ENCODE assay signal across 27 cellular contexts in genomic region chr10:76944678-76945077, GRCh38.
"Had no signal": no experiment of that assay in that cellular context is flagged by ENCODE, and none has a peak within 500 bp of the region (broad histone marks: within the 10 kb centered on the region; RNA-seq: fewer than 3 reads in every experiment).

No MANE protein-coding gene starts in this region.

- H3K79me2 ChIP-seq: hepatocyte, parathyroid adenoma had no signal

- H3K36me3 ChIP-seq: heart right ventricle, left ventricle myocardium inferior, neural progenitor cell, neutrophil, thyroid gland, transverse colon, upper lobe of left lung had no signal

- H3K4me3 Mint-ChIP-seq: mesothelial cell of epicardium; naive B cell; natural killer cell; neural progenitor cell; stimulated activated naive B cell treated with anti-CD40 and anti-IgM and Interleukin-4, amounts not matched to agents 10 μg/mL and 1 μg/mL and 100 μg/mL, for 72 hours had no signal

- H3K27ac ChIP-seq: heart right ventricle, hepatocyte, left ventricle myocardium inferior, neural progenitor cell, neutrophil, parathyroid adenoma, skin epidermis, stomach, testis, thyroid gland, transverse colon, upper lobe of left lung had no signal

- H3K4me1 ChIP-seq: neural progenitor cell, parathyroid adenoma, thyroid gland, upper lobe of left lung had no signal

- ATAC-seq: heart right ventricle; natural killer cell; right cardiac atrium; sciatic nerve; stimulated activated naive B cell treated with anti-CD40 and anti-IgM and Interleukin-4, amounts not matched to agents 10 μg/mL and 1 μg/mL and 100 μg/mL, for 72 hours; stimulated activated naive CD8-positive, alpha-beta T cell treated with anti-CD3 and anti-CD28 coated beads, Interleukin-15, Interleukin-2, amounts not matched to agents 100 U/mL and 50 U/mL, for 24 hours had no signal

- H3K36me3 Mint-ChIP-seq: naive B cell; natural killer cell; neural progenitor cell; stimulated activated naive B cell treated with anti-CD40 and anti-IgM and Interleukin-4, amounts not matched to agents 10 μg/mL and 1 μg/mL and 100 μg/mL, for 72 hours had no signal

- H3K9me3 Mint-ChIP-seq: mesothelial cell of epicardium; naive B cell; natural killer cell; neural progenitor cell; stimulated activated naive B cell treated with anti-CD40 and anti-IgM and Interleukin-4, amounts not matched to agents 10 μg/mL and 1 μg/mL and 100 μg/mL, for 72 hours had no signal

- H2AFZ ChIP-seq: hepatocyte, neural progenitor cell, parathyroid adenoma had no signal

- H3K4me3 ChIP-seq: heart right ventricle, hepatocyte, left ventricle myocardium inferior, lung, neural progenitor cell, skin epidermis, stomach, testis, thyroid gland, transverse colon, upper lobe of left lung had no signal

- H3K9ac ChIP-seq: neural progenitor cell, parathyroid adenoma had no signal

- H3K27ac Mint-ChIP-seq: mesothelial cell of epicardium; naive B cell; natural killer cell; neural progenitor cell; stimulated activated naive B cell treated with anti-CD40 and anti-IgM and Interleukin-4, amounts not matched to agents 10 μg/mL and 1 μg/mL and 100 μg/mL, for 72 hours had no signal

- DNase-seq: heart right ventricle; islet precursor cell; left ventricle myocardium inferior; mesendoderm; naive B cell; natural killer cell; occipital lobe; right cardiac atrium; stimulated activated CD4-positive, alpha-beta T cell treated with anti-CD3 and anti-CD28 coated beads, Interleukin-12 subunit alpha, Interleukin-12 subunit beta, amount 100 ng/mL, for 4 hours; stimulated activated CD4-positive, alpha-beta T cell treated with anti-CD3 and anti-CD28 coated beads, Interleukin-15, amount 100 ng/mL, for 24 hours; stimulated activated CD4-positive, alpha-beta T cell treated with anti-CD3 and anti-CD28 coated beads, Interleukin-2, amount 100 ng/mL, for 24 hours; stimulated activated CD4-positive, alpha-beta T cell treated with anti-CD3 and anti-CD28 coated beads, Interleukin-4, amount 100 ng/mL, for 1 hour; stimulated activated naive B cell treated with anti-CD40 and anti-IgM and Interleukin-4, amounts not matched to agents 10 μg/mL and 1 μg/mL and 100 μg/mL, for 72 hours; stimulated activated naive CD8-positive, alpha-beta T cell treated with anti-CD3 and anti-CD28 coated beads, Interleukin-15, Interleukin-2, amounts not matched to agents 100 U/mL and 50 U/mL, for 24 hours; stomach; testis; thyroid gland; transverse colon; upper lobe of left lung had no signal

- H3K27me3 ChIP-seq: heart right ventricle, hepatocyte, neural progenitor cell, stomach, testis, thyroid gland, transverse colon, upper lobe of left lung had no signal

- H3K4me1 Mint-ChIP-seq: naive B cell; natural killer cell; stimulated activated naive B cell treated with anti-CD40 and anti-IgM and Interleukin-4, amounts not matched to agents 10 μg/mL and 1 μg/mL and 100 μg/mL, for 72 hours had no signal

- H3K9me3 ChIP-seq: heart right ventricle, left ventricle myocardium inferior, neutrophil, stomach, testis, thyroid gland, transverse colon, upper lobe of left lung had no signal

- H3K4me2 ChIP-seq: hepatocyte, neural progenitor cell had no signal
